ENCODE assay signal across 13 cellular contexts in the genomic region with DNA sequence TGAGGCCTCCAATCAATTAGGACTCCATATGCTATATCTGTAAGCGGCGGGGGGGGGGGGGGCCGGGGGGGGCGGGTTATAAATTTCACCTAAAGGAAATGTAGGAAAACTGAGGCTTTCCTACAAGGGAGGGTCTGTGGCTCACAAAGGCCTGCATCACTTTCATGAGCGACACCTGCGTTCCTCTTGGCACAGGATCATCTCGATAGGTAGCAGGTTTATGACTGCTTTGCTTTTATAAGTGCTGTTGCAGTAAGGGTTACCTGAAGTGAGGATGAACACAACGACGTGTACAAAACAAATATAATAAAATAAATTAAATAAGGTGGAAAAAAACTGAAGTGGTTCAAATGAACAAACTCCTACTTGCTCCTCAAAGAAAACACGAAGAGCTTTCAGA.
A peak's percentile ranks its signal among the peaks of the same experiment; 100 is the strongest.
DNase-seq lines count a peak whose midpoint lies in the region; ATAC-seq and TF ChIP-seq lines count a peak whose summit lies in the region.
"Had no signal": no experiment of that assay in that cellular context is flagged by ENCODE, and none has a peak within 500 bp of the region (broad histone marks: within the 10 kb centered on the region; RNA-seq: fewer than 3 reads in every experiment).

No MANE protein-coding gene starts in this region.

- CTCF ChIA-PET in OCI-LY7 (lab: Charles Lee; ENCODE audit: unreplicated experiment), result no interaction called here
- CTCF ChIA-PET in activated CD4-positive, alpha-beta memory T cell treated with anti-CD3 and anti-CD28 coated beads, Interleukin-2, amount 10 ng/mL, durations not matched to agents 7 days and 5 days (lab: Charles Lee), result interaction anchor here (1.6 kb wide), 1 partner anchor 9 kb away, joined by 4 read pairs; no protein-coding TSS in a partner anchor

- H3K4me3 ChIP-seq in OCI-LY7 (ENCODE audit: low read depth, low read length, poor library complexity, severe bottlenecking), result peak overlapping the region; percentile 46
- H3K4me3 ChIP-seq: cardiac muscle cell had no signal

- no peaks in the 10 kb centered on the region for H3K27me3 Mint-ChIP-seq in naive B cell
- peaks cover 2% of the 10 kb centered on the region for H3K27me3 Mint-ChIP-seq in activated CD4-positive, alpha-beta memory T cell treated with anti-CD3 and anti-CD28 coated beads, Interleukin-2, amount 10 ng/mL, durations not matched to agents 7 days and 5 days

- peaks cover 75% of the 10 kb centered on the region for H3K79me2 ChIP-seq in OCI-LY7 (ENCODE audit: insufficient read depth, low read depth, low read length)

- no peaks in the 10 kb centered on the region for H3K36me3 Mint-ChIP-seq in naive B cell
- H3K36me3 Mint-ChIP-seq in activated CD4-positive, alpha-beta memory T cell treated with anti-CD3 and anti-CD28 coated beads, Interleukin-2, amount 10 ng/mL, durations not matched to agents 7 days and 5 days (ENCODE audit: low read depth), result no peaks in the 10 kb centered on the region

- POLR2A ChIA-PET in OCI-LY7 (lab: Charles Lee), result interaction anchor here (0.6 to 8.3 kb wide), 8 partner anchors 8 to 258 kb away, joined by 3 to 54 read pairs (median 4); no protein-coding TSS in a partner anchor
- POLR2A ChIA-PET in activated CD4-positive, alpha-beta memory T cell treated with anti-CD3 and anti-CD28 coated beads, Interleukin-2, amount 10 ng/mL, durations not matched to agents 7 days and 5 days (lab: Charles Lee), result interaction anchor here (1.0 to 2.3 kb wide), 3 partner anchors 9 to 65 kb away, joined by 3 to 7 read pairs (median 3); no protein-coding TSS in a partner anchor

- H4K20me1 ChIP-seq in OCI-LY7 (ENCODE audit: insufficient read depth, low read length), result no peaks in the 10 kb centered on the region; the same call in 1 of the 2 replicates

- BruUV-seq in OCI-LY7 (replicated peaks; lab: Mats Ljungman, UMichigan), result no TSS peak

- TF ChIP-seq CTCF in OCI-LY7 (conservative IDR thresholded peaks at IDR 0.05; ENCODE audit: low read length), result no peak

- intact Hi-C loops in OCI-LY7 (cut with micrococcal nuclease; ENCODE audit: unreplicated experiment), result loop anchor here (2.0 kb wide), 1 partner anchor 324 kb away; no protein-coding TSS in a partner anchor

- peak overlapping the region; percentile 62 for H3K4me2 ChIP-seq in OCI-LY7 (ENCODE audit: low read length)

- H3K27ac Mint-ChIP-seq in naive B cell, result peak overlapping the region in 5 of 6 donors; percentile 96 to 98 (median 97)
- no peak overlapping the region for H3K27ac Mint-ChIP-seq in activated CD4-positive, alpha-beta memory T cell treated with anti-CD3 and anti-CD28 coated beads, Interleukin-2, amount 10 ng/mL, durations not matched to agents 7 days and 5 days

- H3K4me1 ChIP-seq in OCI-LY7 (ENCODE audit: insufficient read depth, low read length, poor library complexity, severe bottlenecking), result peaks cover 81% of the 10 kb centered on the region

- ATAC-seq in naive B cell (ENCODE audit: low read depth in 2 of 2), result no peak

- peak overlapping the region in 7 of 8 donors; percentile 52 to 88 (median 74) for H3K4me3 Mint-ChIP-seq in naive B cell
- no peak overlapping the region for H3K4me3 Mint-ChIP-seq in activated CD4-positive, alpha-beta memory T cell treated with anti-CD3 and anti-CD28 coated beads, Interleukin-2, amount 10 ng/mL, durations not matched to agents 7 days and 5 days

- no peak overlapping the region for H2AFZ ChIP-seq in OCI-LY7 (ENCODE audit: low read length)

- peak; percentile 21 for DNase-seq in DMS79 treated with DMSO at 0.1 percent for 48 hours (lab: John Stamatoyannopoulos, UW)
- DNase-seq in DMS79 (lab: John Stamatoyannopoulos, UW), result no peak
- DNase-seq in HT-29 (ENCODE audit: low spot score), result peak; percentile 25
- DNase-seq in OCI-LY7 (ENCODE audit: low spot score), result peak; percentile 31
- DNase-seq in naive B cell, result no peak
- DNase-seq in NOMO-1 (lab: John Stamatoyannopoulos, UW; ENCODE audit: unreplicated experiment in 2 of 2), result no peak
- no peak for DNase-seq in HCEC 1CT
- DNase-seq in activated CD4-positive, alpha-beta memory T cell treated with anti-CD3 and anti-CD28 coated beads, Interleukin-2, amount 10 ng/mL, durations not matched to agents 7 days and 5 days, result no peak
- DNase-seq: 8988T; activated CD4-positive, CD25-positive, alpha-beta regulatory T cell; effector CD4-positive, alpha-beta T cell; stimulated activated CD4-positive, alpha-beta T cell treated with anti-CD3 and anti-CD28 coated beads, Interleukin-12 subunit alpha, Interleukin-12 subunit beta, amount 100 ng/mL, for 4 hours had no signal

- H3K27ac ChIP-seq in OCI-LY7 (ENCODE audit: low read depth, low read length, poor library complexity, severe bottlenecking), result peak overlapping the region; percentile 90

- H3K4me1 Mint-ChIP-seq in naive B cell, result peaks cover 55 to 90% (median 69%) of the 10 kb centered on the region in 3 donors
- H3K4me1 Mint-ChIP-seq in activated CD4-positive, alpha-beta memory T cell treated with anti-CD3 and anti-CD28 coated beads, Interleukin-2, amount 10 ng/mL, durations not matched to agents 7 days and 5 days, result peaks cover 46% of the 10 kb centered on the region

- peaks cover 0 to 2% (median 0%) of the 10 kb centered on the region in 7 donors for H3K9me3 Mint-ChIP-seq in naive B cell
- H3K9me3 Mint-ChIP-seq in activated CD4-positive, alpha-beta memory T cell treated with anti-CD3 and anti-CD28 coated beads, Interleukin-2, amount 10 ng/mL, durations not matched to agents 7 days and 5 days, result no peaks in the 10 kb centered on the region

- no peaks in the 10 kb centered on the region for H3K9me2 ChIP-seq in OCI-LY7 (ENCODE audit: insufficient read depth, low read length)

- H3K36me3 ChIP-seq in OCI-LY7 (ENCODE audit: insufficient read depth, low read length), result no peaks in the 10 kb centered on the region
- H3K36me3 ChIP-seq: cardiac muscle cell had no signal

- H3K9me3 ChIP-seq in OCI-LY7 (ENCODE audit: low read length), result no peaks in the 10 kb centered on the region

Comparison
In these comparisons a context has a peak if more than half of its experiments do, and no peak if none do; other contexts are left out.
1. DNase-seq: peak in DMS79 treated with DMSO at 0.1 percent for 48 hours (single experiment), HT-29 (single experiment) and OCI-LY7 (single experiment); none in DMS79 (single experiment), naive B cell (single experiment), NOMO-1 (0 of 2), HCEC 1CT (single experiment) and activated CD4-positive, alpha-beta memory T cell treated with anti-CD3 and anti-CD28 coated beads, Interleukin-2, amount 10 ng/mL, durations not matched to agents 7 days and 5 days (single experiment).